Comparison of ENCODE assay signal across 21 cellular contexts in the genomic region with DNA sequence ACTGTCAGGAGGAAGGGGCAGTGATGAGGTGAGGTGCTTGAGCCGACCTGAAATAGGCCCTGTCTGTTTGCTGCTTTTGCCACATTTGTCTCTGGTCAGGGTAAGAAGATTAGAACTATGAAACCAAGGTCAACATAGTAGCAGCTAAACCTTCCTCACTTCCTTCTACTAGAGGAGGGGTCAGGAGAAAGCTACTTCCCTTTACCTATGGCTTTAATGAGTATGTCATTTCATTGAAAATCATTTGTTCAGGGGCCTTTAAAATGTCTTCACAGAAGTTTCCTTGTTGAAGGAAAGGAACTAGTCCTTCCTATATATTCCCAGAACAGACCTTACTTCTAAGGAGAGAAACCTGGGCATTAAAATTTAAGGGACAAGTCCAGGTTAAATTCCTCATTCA. TPM values are rescaled to one million over a fixed set of nuclear protein-coding genes. Genes with fewer than 3 reads are reported as not detected.
DNase-seq lines count a peak whose midpoint lies in the region; ATAC-seq and TF ChIP-seq lines count a peak whose summit lies in the region.
"Had no signal": no experiment of that assay in that cellular context is flagged by ENCODE, and none has a peak within 500 bp of the region (broad histone marks: within the 10 kb centered on the region; RNA-seq: fewer than 3 reads in every experiment).

No MANE protein-coding gene starts in this region.

- peak overlapping the region; percentile 50; the same call in 1 of the 2 replicates for H2AFZ ChIP-seq in OCI-LY3 (ENCODE audit: low read depth, low read length)
- H2AFZ ChIP-seq: PC-9 had no signal

- H3K4me1 ChIP-seq in Caco-2 (0 out of 2 replicates have a peak, but pooled peaks cover 3% of the 10 kb centered on the region), OCI-LY3 (ENCODE audit: low read length) (peaks cover 14% of the 10 kb centered on the region), aorta (ENCODE audit: control insufficient read depth in 1 of 2, insufficient read depth in 2 of 2, low read length in 2 of 2) (peaks cover 0 to 5% of the 10 kb centered on the region in 2 donors)
- H3K4me1 ChIP-seq: A549, SJCRH30 had no signal

- DNase-seq in Caco-2 = no peak
- no peak for DNase-seq in endothelial cell (ENCODE audit: low spot score)
- DNase-seq in aorta = no peak
- no peak for DNase-seq in NCI-H226
- DNase-seq: DMS 273 treated with DMSO at 0.1 percent for 48 hours, GDM1, HFFc6, MG63, NCI-H1105 treated with DMSO at 0.1 percent for 48 hours, NCI-H1930, NCI-H2171, NCI-H446 treated with DMSO at 0.1 percent for 48 hours, NCI-H748 treated with DMSO at 0.1 percent for 48 hours, PC-9, SJCRH30 had no signal

- H3K27ac ChIP-seq in OCI-LY3 (ENCODE audit: low read length) = no peak overlapping the region
- no peak overlapping the region for H3K27ac ChIP-seq in aorta (ENCODE audit: low read depth in 1 of 2, low read length in 2 of 2)
- H3K27ac ChIP-seq: A549; BLaER1 treated with 17β-estradiol and CSF1 and Interleukin-3, amounts not matched to agents 10 nM and 100 nM; PC-9; SJCRH30 had no signal

- no peaks in the 10 kb centered on the region for H4K20me1 ChIP-seq in OCI-LY3 (ENCODE audit: insufficient read depth, low read length)
- H4K20me1 ChIP-seq: BLaER1 treated with 17β-estradiol and CSF1 and Interleukin-3, amounts not matched to agents 10 nM and 100 nM had no signal

- WGBS in aorta, 2 donors = 53 to 79% methylated on average over 1 of the region's 1 CpG

- TF ChIP-seq CTCF in Caco-2 (IDR thresholded peaks at IDR 0.05; ENCODE audit: insufficient read depth in 1 of 2, low read depth in 1 of 2, low read length in 1 of 2, severe bottlenecking in 1 of 2, unreplicated experiment in 1 of 2) = no peak
- TF ChIP-seq CTCF in OCI-LY3 (IDR thresholded peaks at IDR 0.05; ENCODE audit: low read depth, low read length) = no peak
- TF ChIP-seq CTCF in endothelial cell (IDR thresholded peaks at IDR 0.05; ENCODE audit: unreplicated experiment) = no peak
- TF ChIP-seq CTCF in nephron (IDR thresholded peaks at IDR 0.05; ENCODE audit: unreplicated experiment in 3 of 3) = no peak

- H3K27me3 ChIP-seq in Caco-2 (replicated peaks; ENCODE audit: control insufficient read depth, insufficient read depth, low read length) = no peaks in the 10 kb centered on the region
- H3K27me3 ChIP-seq in OCI-LY3 (ENCODE audit: low read depth, low read length) = no peaks in the 10 kb centered on the region
- no peaks in the 10 kb centered on the region for H3K27me3 ChIP-seq in aorta (ENCODE audit: control insufficient read depth in 1 of 2, insufficient read depth in 2 of 2, low read length in 1 of 2)
- H3K27me3 ChIP-seq: BLaER1 treated with 17β-estradiol and CSF1 and Interleukin-3, amounts not matched to agents 10 nM and 100 nM; MG63; SJCRH30 had no signal

- POLR2A ChIA-PET in Caco-2 (lab: Charles Lee) = no interaction called here

- no TSS peak for BruUV-seq in Caco-2 (replicated peaks; lab: Mats Ljungman, UMichigan)

- H3K27ac Mint-ChIP-seq in Caco-2 (ENCODE audit: unreplicated experiment) (peak overlapping the region; percentile 19), endothelial cell (ENCODE audit: unreplicated experiment) (peak overlapping the region; percentile 76), nephron (peak overlapping the region in 2 of 3 experiments; percentile 30 to 89)
- H3K27ac Mint-ChIP-seq: HFFc6 had no signal

- intact Hi-C loops in Caco-2 (cut with micrococcal nuclease; ENCODE audit: unreplicated experiment) (loop anchor here (5.0 kb wide), 1 partner anchor 47 kb away; no protein-coding TSS in a partner anchor), aorta (cut with DNase I) (loop anchor here (2.0 to 10.0 kb wide), 2 partner anchors 181 to 289 kb away; no protein-coding TSS in a partner anchor)

- no peaks in the 10 kb centered on the region for H3K36me3 Mint-ChIP-seq in Caco-2 (ENCODE audit: insufficient read depth, unreplicated experiment)
- no peaks in the 10 kb centered on the region for H3K36me3 Mint-ChIP-seq in endothelial cell (ENCODE audit: low read depth, unreplicated experiment)
- no peaks in the 10 kb centered on the region for H3K36me3 Mint-ChIP-seq in nephron (ENCODE audit: low read depth)

- CTCF ChIA-PET in Caco-2 (lab: Charles Lee) = interaction anchor here (1.4 kb wide), 1 partner anchor 66 kb away, joined by 7 read pairs; no protein-coding TSS in a partner anchor

- no peak overlapping the region for H3K4me3 ChIP-seq in Caco-2 (ENCODE audit: low read depth, low read length)
- H3K4me3 ChIP-seq in OCI-LY3 (ENCODE audit: low read length) = no peak overlapping the region
- no peak overlapping the region for H3K4me3 ChIP-seq in aorta (ENCODE audit: low read length in 2 of 2)
- H3K4me3 ChIP-seq: A549; BLaER1 treated with 17β-estradiol and CSF1 and Interleukin-3, amounts not matched to agents 10 nM and 100 nM; MG63; PC-9; SJCRH30 had no signal

- ATAC-seq in aorta (ENCODE audit: low FRiP score) (no peak), HG03139 (IDR thresholded peaks at IDR 0.05; ENCODE audit: unreplicated experiment) (no peak), SK-N-SH treated with all-trans-retinoic acid at 6 μM for 48 hours (no peak)
- ATAC-seq: A549 had no signal

- no peaks in the 10 kb centered on the region for H3K79me2 ChIP-seq in OCI-LY3 (ENCODE audit: low read length)

- H3K9ac ChIP-seq in OCI-LY3 (ENCODE audit: low read length) = no peak overlapping the region
- H3K9ac ChIP-seq: BLaER1 treated with 17β-estradiol and CSF1 and Interleukin-3, amounts not matched to agents 10 nM and 100 nM had no signal

- H3K36me3 ChIP-seq in Caco-2 (ENCODE audit: control insufficient read depth, insufficient read depth, low read length) (no peaks in the 10 kb centered on the region), OCI-LY3 (replicated peaks; ENCODE audit: low read depth, low read length) (no peaks in the 10 kb centered on the region), aorta (ENCODE audit: control insufficient read depth in 1 of 2, insufficient read depth in 2 of 2, low read length in 1 of 2) (no peaks in the 10 kb centered on the region)
- H3K36me3 ChIP-seq: BLaER1 treated with 17β-estradiol and CSF1 and Interleukin-3, amounts not matched to agents 10 nM and 100 nM; MG63; SJCRH30 had no signal

- no peak overlapping the region for H3K4me2 ChIP-seq in OCI-LY3 (ENCODE audit: low read length)
- H3K4me2 ChIP-seq: A549, PC-9 had no signal

- H3K4me3 Mint-ChIP-seq in Caco-2 (ENCODE audit: unreplicated experiment) = no peak overlapping the region
- no peak overlapping the region for H3K4me3 Mint-ChIP-seq in endothelial cell (ENCODE audit: unreplicated experiment)
- no peak overlapping the region for H3K4me3 Mint-ChIP-seq in nephron
- H3K4me3 Mint-ChIP-seq: HFFc6 had no signal

- H3K4me1 Mint-ChIP-seq in Caco-2 (ENCODE audit: low read depth, unreplicated experiment) = peaks cover 8% of the 10 kb centered on the region
- H3K4me1 Mint-ChIP-seq in endothelial cell (ENCODE audit: unreplicated experiment) = peaks cover 14% of the 10 kb centered on the region
- H3K4me1 Mint-ChIP-seq in nephron = peaks cover 16% of the 10 kb centered on the region

- no peaks in the 10 kb centered on the region for H3K9me3 Mint-ChIP-seq in Caco-2 (ENCODE audit: unreplicated experiment)
- no peaks in the 10 kb centered on the region for H3K9me3 Mint-ChIP-seq in endothelial cell (ENCODE audit: unreplicated experiment)
- peaks cover 4% of the 10 kb centered on the region for H3K9me3 Mint-ChIP-seq in nephron
- H3K9me3 Mint-ChIP-seq: HFFc6 had no signal

- no peaks in the 10 kb centered on the region for H3K27me3 Mint-ChIP-seq in Caco-2 (ENCODE audit: insufficient read depth, unreplicated experiment)
- H3K27me3 Mint-ChIP-seq in endothelial cell (ENCODE audit: unreplicated experiment) = no peaks in the 10 kb centered on the region
- no peaks in the 10 kb centered on the region for H3K27me3 Mint-ChIP-seq in nephron (ENCODE audit: low read depth)

- no peaks in the 10 kb centered on the region for H3K9me3 ChIP-seq in Caco-2
- H3K9me3 ChIP-seq in OCI-LY3 (ENCODE audit: insufficient read depth, low read length) = no peaks in the 10 kb centered on the region
- no peaks in the 10 kb centered on the region for H3K9me3 ChIP-seq in aorta (ENCODE audit: control insufficient read depth, low read length)
- H3K9me3 ChIP-seq: A549, MG63 had no signal

TF ChIP-seq in SK-N-SH treated with all-trans-retinoic acid at 6 μM for 48 hours, 23 proteins besides CTCF, POLR2A, EP300 and RAD21 (continues in another document):
- TF ChIP-seq, protein P1, sequence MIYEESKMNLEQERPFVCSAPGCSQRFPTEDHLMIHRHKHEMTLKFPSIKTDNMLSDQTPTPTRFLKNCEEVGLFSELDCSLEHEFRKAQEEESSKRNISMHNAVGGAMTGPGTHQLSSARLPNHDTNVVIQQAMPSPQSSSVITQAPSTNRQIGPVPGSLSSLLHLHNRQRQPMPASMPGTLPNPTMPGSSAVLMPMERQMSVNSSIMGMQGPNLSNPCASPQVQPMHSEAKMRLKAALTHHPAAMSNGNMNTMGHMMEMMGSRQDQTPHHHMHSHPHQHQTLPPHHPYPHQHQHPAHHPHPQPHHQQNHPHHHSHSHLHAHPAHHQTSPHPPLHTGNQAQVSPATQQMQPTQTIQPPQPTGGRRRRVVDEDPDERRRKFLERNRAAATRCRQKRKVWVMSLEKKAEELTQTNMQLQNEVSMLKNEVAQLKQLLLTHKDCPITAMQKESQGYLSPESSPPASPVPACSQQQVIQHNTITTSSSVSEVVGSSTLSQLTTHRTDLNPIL (CRISPR knock-in tag; IDR thresholded peaks at IDR 0.05; ENCODE audit: low read depth) = no peak
- TF ChIP-seq BACH2 (CRISPR knock-in tag; IDR thresholded peaks at IDR 0.05; ENCODE audit: borderline replicate concordance) (no peak), ZFP30 (CRISPR knock-in tag; IDR thresholded peaks at IDR 0.05) (no peak), SNAI2 (CRISPR knock-in tag; IDR thresholded peaks at IDR 0.05) (no peak), ZC3H10 (CRISPR knock-in tag; IDR thresholded peaks at IDR 0.05) (no peak), TCF4 (CRISPR knock-in tag; IDR thresholded peaks at IDR 0.05; ENCODE audit: borderline replicate concordance) (no peak), ISL1 (CRISPR knock-in tag; IDR thresholded peaks at IDR 0.05) (no peak)
- TF ChIP-seq, protein P2, sequence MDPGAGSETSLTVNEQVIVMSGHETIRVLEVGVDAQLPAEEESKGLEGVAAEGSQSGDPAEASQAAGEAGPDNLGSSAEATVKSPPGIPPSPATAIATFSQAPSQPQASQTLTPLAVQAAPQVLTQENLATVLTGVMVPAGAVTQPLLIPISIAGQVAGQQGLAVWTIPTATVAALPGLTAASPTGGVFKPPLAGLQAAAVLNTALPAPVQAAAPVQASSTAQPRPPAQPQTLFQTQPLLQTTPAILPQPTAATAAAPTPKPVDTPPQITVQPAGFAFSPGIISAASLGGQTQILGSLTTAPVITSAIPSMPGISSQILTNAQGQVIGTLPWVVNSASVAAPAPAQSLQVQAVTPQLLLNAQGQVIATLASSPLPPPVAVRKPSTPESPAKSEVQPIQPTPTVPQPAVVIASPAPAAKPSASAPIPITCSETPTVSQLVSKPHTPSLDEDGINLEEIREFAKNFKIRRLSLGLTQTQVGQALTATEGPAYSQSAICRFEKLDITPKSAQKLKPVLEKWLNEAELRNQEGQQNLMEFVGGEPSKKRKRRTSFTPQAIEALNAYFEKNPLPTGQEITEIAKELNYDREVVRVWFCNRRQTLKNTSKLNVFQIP (CRISPR knock-in tag; IDR thresholded peaks at IDR 0.05; ENCODE audit: borderline replicate concordance, low read depth) = no peak

RNA-seq across cellular contexts. Expression of a gene that starts 19.0 kb away (rescaled TPM):
- total RNA-seq in Caco-2 (2022) (0.14 and 0.68 TPM in 2 replicates), endothelial cell (ENCODE audit: unreplicated experiment) (3.1 TPM), aorta (not detected)
- not detected for polyA plus RNA-seq in aorta
- total RNA-seq: HFFc6, PC-9, SJCRH30 had no signal

Comparison
In these comparisons a context has a peak if more than half of its experiments do, and no peak if none do; other contexts are left out.
1. H3K27ac Mint-ChIP-seq: peak in every context shown above with its lines; median percentile 76 in endothelial cell; 60 in nephron; 19 in Caco-2.